In genomic region chr7:92110857-92111256, GRCh38 we compare ENCODE assay signal across 2 cellular contexts.
TF ChIP-seq lines count a peak whose summit lies in the region.

No MANE protein-coding gene starts in this region.

TF ChIP-seq in HepG2, 621 proteins besides CTCF, POLR2A, EP300 and RAD21:
- TF ChIP-seq, protein P1, sequence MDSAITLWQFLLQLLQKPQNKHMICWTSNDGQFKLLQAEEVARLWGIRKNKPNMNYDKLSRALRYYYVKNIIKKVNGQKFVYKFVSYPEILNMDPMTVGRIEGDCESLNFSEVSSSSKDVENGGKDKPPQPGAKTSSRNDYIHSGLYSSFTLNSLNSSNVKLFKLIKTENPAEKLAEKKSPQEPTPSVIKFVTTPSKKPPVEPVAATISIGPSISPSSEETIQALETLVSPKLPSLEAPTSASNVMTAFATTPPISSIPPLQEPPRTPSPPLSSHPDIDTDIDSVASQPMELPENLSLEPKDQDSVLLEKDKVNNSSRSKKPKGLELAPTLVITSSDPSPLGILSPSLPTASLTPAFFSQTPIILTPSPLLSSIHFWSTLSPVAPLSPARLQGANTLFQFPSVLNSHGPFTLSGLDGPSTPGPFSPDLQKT (CRISPR knock-in tag; IDR thresholded peaks at IDR 0.05; ENCODE audit: borderline replicate concordance), result no peak
- no peak for TF ChIP-seq TCF7L2 (IDR thresholded peaks at IDR 0.05; ENCODE audit: low read depth, low read length)
- TF ChIP-seq HNRNPK (IDR thresholded peaks at IDR 0.05; ENCODE audit: low read depth, low read length, poor library complexity, severe bottlenecking), result no peak
- TF ChIP-seq ZNF83 (CRISPR knock-in tag; IDR thresholded peaks at IDR 0.05; ENCODE audit: borderline replicate concordance), result no peak
- TF ChIP-seq RBM22 (optimal IDR thresholded peaks at IDR 0.05; ENCODE audit: low read length), result peak; percentile 81
- TF ChIP-seq XBP1 (CRISPR knock-in tag; IDR thresholded peaks at IDR 0.05), result no peak
- peak; percentile 52; the same call in 1 of the 2 replicates for TF ChIP-seq PAF1 (CRISPR knock-in tag; IDR thresholded peaks at IDR 0.05)
- no peak for TF ChIP-seq ZSCAN30 (CRISPR knock-in tag; IDR thresholded peaks at IDR 0.05)
- TF ChIP-seq ZNF234 (CRISPR knock-in tag; conservative IDR thresholded peaks at IDR 0.05), result no peak
- TF ChIP-seq ZNF879 (CRISPR knock-in tag; IDR thresholded peaks at IDR 0.05), result no peak
TF ChIP-seq in HepG2: peak in this region for 2.

TF ChIP-seq in K562, 482 proteins besides CTCF, POLR2A, EP300 and RAD21:
- TF ChIP-seq PCBP2 (IDR thresholded peaks at IDR 0.05; ENCODE audit: low read depth, low read length, poor library complexity, severe bottlenecking), result no peak
- TF ChIP-seq, protein P2, sequence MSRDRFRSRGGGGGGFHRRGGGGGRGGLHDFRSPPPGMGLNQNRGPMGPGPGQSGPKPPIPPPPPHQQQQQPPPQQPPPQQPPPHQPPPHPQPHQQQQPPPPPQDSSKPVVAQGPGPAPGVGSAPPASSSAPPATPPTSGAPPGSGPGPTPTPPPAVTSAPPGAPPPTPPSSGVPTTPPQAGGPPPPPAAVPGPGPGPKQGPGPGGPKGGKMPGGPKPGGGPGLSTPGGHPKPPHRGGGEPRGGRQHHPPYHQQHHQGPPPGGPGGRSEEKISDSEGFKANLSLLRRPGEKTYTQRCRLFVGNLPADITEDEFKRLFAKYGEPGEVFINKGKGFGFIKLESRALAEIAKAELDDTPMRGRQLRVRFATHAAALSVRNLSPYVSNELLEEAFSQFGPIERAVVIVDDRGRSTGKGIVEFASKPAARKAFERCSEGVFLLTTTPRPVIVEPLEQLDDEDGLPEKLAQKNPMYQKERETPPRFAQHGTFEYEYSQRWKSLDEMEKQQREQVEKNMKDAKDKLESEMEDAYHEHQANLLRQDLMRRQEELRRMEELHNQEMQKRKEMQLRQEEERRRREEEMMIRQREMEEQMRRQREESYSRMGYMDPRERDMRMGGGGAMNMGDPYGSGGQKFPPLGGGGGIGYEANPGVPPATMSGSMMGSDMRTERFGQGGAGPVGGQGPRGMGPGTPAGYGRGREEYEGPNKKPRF (IDR thresholded peaks at IDR 0.05; ENCODE audit: low read depth, low read length), result no peak
- no peak for TF ChIP-seq ZNF121 (CRISPR knock-in tag; conservative IDR thresholded peaks at IDR 0.05)
- no peak for TF ChIP-seq MLLT1 (IDR thresholded peaks at IDR 0.05)
- TF ChIP-seq E2F1 (CRISPR knock-in tag; IDR thresholded peaks at IDR 0.05), result no peak
- no peak for TF ChIP-seq MBD2 (IDR thresholded peaks at IDR 0.05; ENCODE audit: borderline replicate concordance, low read depth)
- no peak for TF ChIP-seq ZNF277 (CRISPR knock-in tag; IDR thresholded peaks at IDR 0.05; ENCODE audit: borderline replicate concordance)
- TF ChIP-seq ERF (CRISPR knock-in tag; IDR thresholded peaks at IDR 0.05), result no peak
- TF ChIP-seq HMBOX1 (IDR thresholded peaks at IDR 0.05), result no peak
- no peak for TF ChIP-seq U2AF2 (optimal IDR thresholded peaks at IDR 0.05; ENCODE audit: low read depth, low read length)
- TF ChIP-seq FOXA3 (CRISPR knock-in tag; conservative IDR thresholded peaks at IDR 0.05 in 1 of 2, IDR thresholded peaks at IDR 0.05 in 1 of 2), result no peak
